ENCODE assay signal across 21 cellular contexts in genomic region chr1:245469006-245469405, GRCh38.
"Had no signal": no experiment of that assay in that cellular context is flagged by ENCODE, and none has a peak within 500 bp of the region (broad histone marks: within the 10 kb centered on the region; RNA-seq: fewer than 3 reads in every experiment).

No MANE protein-coding gene starts in this region.

- H3K27ac ChIP-seq: HL-60, KMS-11, SJSA1, SK-N-MC had no signal

- DNase-seq: Kasumi-1, MM.1S, NCI-H1092 treated with DMSO at 0.1 percent for 48 hours, NCI-H1436 treated with DMSO at 0.1 percent for 48 hours, NCI-H1694, NCI-H2171, NCI-H226, NCI-H446, NCI-H524 treated with DMSO at 0.1 percent for 48 hours, NCI-H774, Right ventricle myocardium superior, RPMI8226, SIG-M5 had no signal

- H3K27ac Mint-ChIP-seq: IgD-negative memory B cell had no signal

- H3K9me3 Mint-ChIP-seq: IgD-negative memory B cell had no signal

- H3K9me3 ChIP-seq: SJSA1 had no signal

- H3K27me3 Mint-ChIP-seq: IgD-negative memory B cell had no signal

- H3K4me1 ChIP-seq: SJSA1 had no signal

- H3K36me3 ChIP-seq: SJSA1 had no signal

- H3K27me3 ChIP-seq: SJSA1 had no signal

- H3K4me3 Mint-ChIP-seq: IgD-negative memory B cell had no signal

- FAIRE-seq: HTR-8/SVneo, K562, RCC 7860 had no signal

- H3K9ac ChIP-seq: KMS-11 had no signal

- H3K4me2 ChIP-seq: KMS-11 had no signal

- ATAC-seq: K562 had no signal

- H3K4me3 ChIP-seq: K562, SJSA1, SK-N-MC had no signal
